ENCODE assay signal across 12 cellular contexts in the genomic region with DNA sequence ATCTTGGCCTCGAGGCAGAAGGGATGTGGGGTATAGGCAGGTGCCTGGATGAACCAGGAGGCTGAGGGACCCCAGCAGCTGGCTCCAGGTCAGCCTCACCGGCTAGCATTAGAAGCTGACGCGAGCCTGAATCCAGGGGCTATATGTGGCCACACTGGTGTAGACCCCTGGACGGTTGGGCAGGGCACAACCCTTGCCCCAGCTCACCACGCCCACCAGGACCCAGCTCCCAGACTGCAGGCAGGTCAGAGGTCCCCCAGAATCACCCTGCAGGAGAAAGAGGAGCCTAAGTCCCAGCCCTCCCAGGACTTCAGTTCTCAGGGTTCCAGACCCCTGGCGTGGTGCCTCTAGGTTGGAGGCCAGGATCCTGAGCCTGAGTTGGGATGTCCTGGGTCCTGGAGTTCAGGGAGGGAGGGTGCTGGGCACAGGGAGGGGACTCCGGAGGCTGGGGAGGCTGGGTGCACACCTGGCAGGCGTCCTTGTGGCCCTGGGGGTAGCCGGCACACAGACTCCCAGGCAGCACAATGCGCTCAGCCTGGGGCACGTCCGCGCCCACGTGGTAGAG. TPM values are rescaled to one million over a fixed set of nuclear protein-coding genes. Genes with fewer than 3 reads are reported as not detected.
DNase-seq lines count a peak whose midpoint lies in the region; ATAC-seq and TF ChIP-seq lines count a peak whose summit lies in the region.
"Had no signal": no experiment of that assay in that cellular context is flagged by ENCODE, and none has a peak within 500 bp of the region (broad histone marks: within the 10 kb centered on the region; RNA-seq: fewer than 3 reads in every experiment).

No MANE protein-coding gene starts in this region.

- peak overlapping the region; percentile 80 for H3K4me2 ChIP-seq in GM23338

- H3K79me2 ChIP-seq in ACC112 (ENCODE audit: control insufficient read depth, insufficient read depth, low read length, unreplicated experiment), result no peaks in the 10 kb centered on the region
- H3K79me2 ChIP-seq in GM23338 (replicated peaks; ENCODE audit: insufficient read depth), result no peaks in the 10 kb centered on the region

- TF ChIP-seq POLR2A in tibial nerve (IDR thresholded peaks at IDR 0.05), result no peak

- H3K27ac Mint-ChIP-seq in GM23338, result no peak overlapping the region
- no peak overlapping the region for H3K27ac Mint-ChIP-seq in chondrocyte (ENCODE audit: unreplicated experiment)
- H3K27ac Mint-ChIP-seq in naive thymus-derived CD8-positive, alpha-beta T cell, result peak overlapping the region; percentile 55 to 92 (median 72)
- H3K27ac Mint-ChIP-seq in HFFc6, result no peak overlapping the region

- H3K9me3 Mint-ChIP-seq in GM23338 (no peaks in the 10 kb centered on the region; the same call in 2 of the 3 replicates), chondrocyte (ENCODE audit: low read depth) (no peaks in the 10 kb centered on the region), HFFc6 (no peaks in the 10 kb centered on the region)
- H3K9me3 Mint-ChIP-seq in naive thymus-derived CD8-positive, alpha-beta T cell, result no peaks in the 10 kb centered on the region

- no peak for TF ChIP-seq CTCF in GM23338 (conservative IDR thresholded peaks at IDR 0.05; ENCODE audit: low read depth in 2 of 2)
- TF ChIP-seq CTCF in chondrocyte (IDR thresholded peaks at IDR 0.05), result no peak
- TF ChIP-seq CTCF in tibial nerve (IDR thresholded peaks at IDR 0.05), result no peak
- no peak for TF ChIP-seq CTCF in WERI-Rb-1 (IDR thresholded peaks at IDR 0.05; ENCODE audit: low read depth, low read length)
- TF ChIP-seq CTCF in HFFc6 (IDR thresholded peaks at IDR 0.05), result no peak

- H3K9me2 ChIP-seq in GM23338 (ENCODE audit: insufficient read depth), result no peaks in the 10 kb centered on the region

- POLR2A ChIA-PET in naive thymus-derived CD8-positive, alpha-beta T cell (lab: Charles Lee), result interaction anchor here (0.6 to 4.7 kb wide), 4 partner anchors 8 to 317 kb away, joined by 3 to 30 read pairs (median 8); a partner anchor contains a TSS

- ATAC-seq in GM23338 (peak; percentile 56), HG02610 (IDR thresholded peaks at IDR 0.05; ENCODE audit: unreplicated experiment) (no peak)
- ATAC-seq in naive thymus-derived CD8-positive, alpha-beta T cell, result peak in 1 of 2 donors; percentile 43

- H4K20me1 ChIP-seq in GM23338 (replicated peaks; ENCODE audit: insufficient read depth), result no peaks in the 10 kb centered on the region

- no peak for TF ChIP-seq EP300 in tibial nerve (IDR thresholded peaks at IDR 0.05)

- H3K36me3 ChIP-seq in ACC112 (ENCODE audit: insufficient read depth, low read length) (no peaks in the 10 kb centered on the region), GM23338 (ENCODE audit: insufficient read depth) (no peaks in the 10 kb centered on the region), tibial nerve (no peaks in the 10 kb centered on the region), WERI-Rb-1 (no peaks in the 10 kb centered on the region)

- no peaks in the 10 kb centered on the region for H3K4me1 ChIP-seq in ACC112 (ENCODE audit: control insufficient read depth, insufficient read depth, low read length, unreplicated experiment)
- no peaks in the 10 kb centered on the region for H3K4me1 ChIP-seq in GM23338 (ENCODE audit: insufficient read depth)
- H3K4me1 ChIP-seq in tibial nerve, result peaks cover 0 to 18% (median 8%) of the 10 kb centered on the region in 4 donors
- H3K4me1 ChIP-seq: Caco-2 had no signal

- 0 out of 2 replicates have a peak, but pooled peaks cover 3% of the 10 kb centered on the region for H3F3A ChIP-seq in GM23338 (replicated peaks; ENCODE audit: low read depth)

- H2AFZ ChIP-seq in ACC112 (ENCODE audit: low read length, unreplicated experiment) (no peak overlapping the region), GM23338 (peak overlapping the region; percentile 97)

- no peaks in the 10 kb centered on the region for H3K9me3 ChIP-seq in tibial nerve
- H3K9me3 ChIP-seq in WERI-Rb-1 (ENCODE audit: severe bottlenecking), result no peaks in the 10 kb centered on the region
- H3K9me3 ChIP-seq: Caco-2 had no signal

- H3K27me3 ChIP-seq in ACC112 (ENCODE audit: insufficient read depth, low read length), result peaks cover 42% of the 10 kb centered on the region
- peaks cover 29% of the 10 kb centered on the region for H3K27me3 ChIP-seq in GM23338 (ENCODE audit: insufficient read depth)
- H3K27me3 ChIP-seq in tibial nerve, result peaks cover 0 to 45% of the 10 kb centered on the region in 2 donors
- H3K27me3 ChIP-seq in WERI-Rb-1 (ENCODE audit: insufficient read depth, low read depth, severe bottlenecking), result no peaks in the 10 kb centered on the region

- H3K27ac ChIP-seq in ACC112 (ENCODE audit: low read depth, low read length), result no peak overlapping the region
- H3K27ac ChIP-seq in GM23338 (ENCODE audit: low read depth), result no peak overlapping the region
- H3K27ac ChIP-seq in tibial nerve, result no peak overlapping the region
- no peak overlapping the region for H3K27ac ChIP-seq in WERI-Rb-1
- H3K27ac ChIP-seq: epithelial cell of prostate had no signal

- peaks cover 9% of the 10 kb centered on the region for H3K4me1 Mint-ChIP-seq in GM23338
- no peaks in the 10 kb centered on the region for H3K4me1 Mint-ChIP-seq in chondrocyte (ENCODE audit: low read depth)
- H3K4me1 Mint-ChIP-seq in naive thymus-derived CD8-positive, alpha-beta T cell, result peaks cover 8 to 22% (median 17%) of the 10 kb centered on the region in 4 donors
- H3K4me1 Mint-ChIP-seq in HFFc6 (ENCODE audit: low read depth), result no peaks in the 10 kb centered on the region

- H3K36me3 Mint-ChIP-seq in GM23338 (ENCODE audit: low read depth) (no peaks in the 10 kb centered on the region), chondrocyte (ENCODE audit: low read depth) (no peaks in the 10 kb centered on the region), HFFc6 (ENCODE audit: low read depth) (no peaks in the 10 kb centered on the region)
- H3K36me3 Mint-ChIP-seq in naive thymus-derived CD8-positive, alpha-beta T cell, result no peaks in the 10 kb centered on the region

- DNase-seq in GM23338 (ENCODE audit: low spot score), result no peak
- DNase-seq in chondrocyte (ENCODE audit: low spot score), result peak; percentile 57
- DNase-seq in naive thymus-derived CD8-positive, alpha-beta T cell, result no peak
- no peak for DNase-seq in tibial nerve (ENCODE audit: low spot score in 2 of 2)
- DNase-seq in WERI-Rb-1, result no peak
- DNase-seq in HFFc6, result no peak
- DNase-seq: Caco-2, NCI-H2081, occipital lobe had no signal

- H3K4me3 Mint-ChIP-seq in GM23338 (peak overlapping the region; percentile 71), chondrocyte (ENCODE audit: unreplicated experiment) (no peak overlapping the region), HFFc6 (no peak overlapping the region)
- H3K4me3 Mint-ChIP-seq in naive thymus-derived CD8-positive, alpha-beta T cell, result peak overlapping the region; percentile 80 to 92 (median 86)

- WGBS in tibial nerve, 2 donors, result 55% methylated on average over 10 to 12 of the region's 15 CpGs

- H3K4me3 ChIP-seq in ACC112 (ENCODE audit: low read depth, low read length) (peak overlapping the region; percentile 50; the same call in 1 of the 2 replicates), GM23338 (peak overlapping the region; percentile 61), tibial nerve (peak overlapping the region in 2 of 4 donors; percentile 33 to 44), WERI-Rb-1 (ENCODE audit: low read depth, low read length) (no peak overlapping the region)

- H3K27me3 Mint-ChIP-seq in GM23338 (ENCODE audit: insufficient read depth, low read depth, poor library complexity) (peaks cover 40% of the 10 kb centered on the region), chondrocyte (ENCODE audit: low read depth) (peaks cover 11% of the 10 kb centered on the region), HFFc6 (ENCODE audit: insufficient read depth) (peaks cover 28% of the 10 kb centered on the region)
- peaks cover 0 to 2% (median 0%) of the 10 kb centered on the region in 5 donors for H3K27me3 Mint-ChIP-seq in naive thymus-derived CD8-positive, alpha-beta T cell

RNA-seq across cellular contexts. Expression of a gene that starts 2.7 kb away (rescaled TPM):
- total RNA-seq in GM23338 (2014; rRNA removed; shearing (Covaris generic)), result 0.47 and 1.4 TPM in 2 replicates
- polyA plus RNA-seq in GM23338 (2016; fragmentation: Nextera tagmentation; extraction: Ambion mirVana), result 0.24 TPM in 2 replicates
- total RNA-seq in chondrocyte (not detected in 3 replicates), tibial nerve (not detected)
- total RNA-seq in naive thymus-derived CD8-positive, alpha-beta T cell, result not detected
- under 1 TPM in 1 of 3 donors, not detected in 2; 0.99 TPM for polyA plus RNA-seq in naive thymus-derived CD8-positive, alpha-beta T cell
- not detected for total RNA-seq in HFFc6 (2021; fragmentation: NEBNext Ultra II Directional; extraction: Animal tissue kit (Norgen Biotek cat#: 25700))
- total RNA-seq: Caco-2, occipital lobe had no signal

RNA-seq across cellular contexts. Expression of a gene that starts 7.5 kb away (rescaled TPM):
- total RNA-seq in GM23338 (2014; rRNA removed; shearing (Covaris generic)), result 278 and 696 TPM in 2 replicates
- polyA plus RNA-seq in GM23338 (2016; fragmentation: Nextera tagmentation; extraction: Ambion mirVana), result 756 and 851 TPM in 2 replicates
- total RNA-seq in chondrocyte (205 to 231 TPM (median 225 TPM) in 3 replicates), tibial nerve (100 to 1,000 TPM; 293 to 759 (median 513) TPM)
- total RNA-seq in naive thymus-derived CD8-positive, alpha-beta T cell, result 100 to 1,000 TPM; 121 to 137 TPM
- polyA plus RNA-seq in naive thymus-derived CD8-positive, alpha-beta T cell, result 100 to 1,000 TPM; 230 to 301 (median 288) TPM
- 100 to 1,000 TPM; 329 to 403 (median 352) TPM for total RNA-seq in HFFc6 (2021; fragmentation: NEBNext Ultra II Directional; extraction: Animal tissue kit (Norgen Biotek cat#: 25700))

RNA-seq across cellular contexts. Expression of a gene that starts 13.7 kb away (rescaled TPM):
- not detected in 2 replicates for total RNA-seq in GM23338 (2014; rRNA removed; shearing (Covaris generic))
- polyA plus RNA-seq in GM23338 (2016; fragmentation: Nextera tagmentation; extraction: Ambion mirVana), result not detected in 2 replicates
- total RNA-seq in chondrocyte, result not detected in 3 replicates
- total RNA-seq in naive thymus-derived CD8-positive, alpha-beta T cell, result not detected
- polyA plus RNA-seq in naive thymus-derived CD8-positive, alpha-beta T cell, result not detected
- not detected for total RNA-seq in tibial nerve
- total RNA-seq in HFFc6 (2021; fragmentation: NEBNext Ultra II Directional; extraction: Animal tissue kit (Norgen Biotek cat#: 25700)), result not detected
- total RNA-seq: Caco-2, occipital lobe had no signal

RNA-seq across cellular contexts. Expression of a gene that starts 32.2 kb away (rescaled TPM):
- total RNA-seq in GM23338 (2014; rRNA removed; shearing (Covaris generic)), result 253 and 308 TPM in 2 replicates
- polyA plus RNA-seq in GM23338 (2016; fragmentation: Nextera tagmentation; extraction: Ambion mirVana), result 893 and 928 TPM in 2 replicates
- total RNA-seq in chondrocyte, result 363 to 615 TPM (median 378 TPM) in 3 replicates
- total RNA-seq in naive thymus-derived CD8-positive, alpha-beta T cell, result 100 to 1,000 TPM; 927 to 965 TPM
- 100 to 1,000 TPM in 1 of 3 donors, 10 to 100 TPM in 2; 25.5 to 110 (median 62.4) TPM for polyA plus RNA-seq in naive thymus-derived CD8-positive, alpha-beta T cell
- 1,000 to 10,000 TPM in 1 of 4 donors, 100 to 1,000 TPM in 3; 843 to 1,374 (median 886) TPM for total RNA-seq in tibial nerve
- 100 to 1,000 TPM; 223 to 317 (median 269) TPM for total RNA-seq in HFFc6 (2021; fragmentation: NEBNext Ultra II Directional; extraction: Animal tissue kit (Norgen Biotek cat#: 25700))

RNA-seq across cellular contexts. Expression of a gene that starts 32.4 kb away (rescaled TPM):
- 1.1 and 2.4 TPM in 2 replicates for total RNA-seq in GM23338 (2014; rRNA removed; shearing (Covaris generic))
- polyA plus RNA-seq in GM23338 (2016; fragmentation: Nextera tagmentation; extraction: Ambion mirVana), result 3.1 and 4.0 TPM in 2 replicates
- total RNA-seq in chondrocyte, result not detected in 3 replicates
- total RNA-seq in naive thymus-derived CD8-positive, alpha-beta T cell, result 1 to 10 TPM; 2.0 to 2.9 TPM
- 10 to 100 TPM in 1 of 3 donors, 1 to 10 TPM in 2; 1.5 to 14.7 (median 3.2) TPM for polyA plus RNA-seq in naive thymus-derived CD8-positive, alpha-beta T cell
- total RNA-seq in tibial nerve, result not detected
- not detected for total RNA-seq in HFFc6 (2021; fragmentation: NEBNext Ultra II Directional; extraction: Animal tissue kit (Norgen Biotek cat#: 25700))
- total RNA-seq: Caco-2, occipital lobe had no signal

Comparison
In these comparisons a context has a peak if more than half of its experiments do, and no peak if none do; other contexts are left out.
1. H3K27ac Mint-ChIP-seq: peak in naive thymus-derived CD8-positive, alpha-beta T cell (10 of 10); none in GM23338 (single experiment), chondrocyte (single experiment) and HFFc6 (single experiment).
2. H3K4me3 Mint-ChIP-seq: peak in GM23338 (single experiment) and naive thymus-derived CD8-positive, alpha-beta T cell (10 of 10); none in chondrocyte (single experiment) and HFFc6 (single experiment).